In genomic region chr17:13563916-13564315, GRCh38 we compare ENCODE assay signal across 33 cellular contexts. TPM values are rescaled to one million over a fixed set of nuclear protein-coding genes. Genes with fewer than 3 reads are reported as not detected.
"Had no signal": no experiment of that assay in that cellular context is flagged by ENCODE, and none has a peak within 500 bp of the region (broad histone marks: within the 10 kb centered on the region; RNA-seq: fewer than 3 reads in every experiment).

No MANE protein-coding gene starts in this region.

- H3K4me2 ChIP-seq: KMS-11 had no signal

- DNase-seq: activated CD4-positive, alpha-beta memory T cell treated with anti-CD3 and anti-CD28 coated beads for 36 hours; activated CD4-positive, alpha-beta T cell treated with anti-CD3 and anti-CD28 coated beads for 4 hours; activated CD4-positive, alpha-beta T cell treated with anti-CD3 and anti-CD28 coated beads, Interleukin-2, amount 50 U/mL, for 1 hour; activated CD8-positive, alpha-beta memory T cell treated with anti-CD3 and anti-CD28 coated beads, Interleukin-2, amount 50 U/mL, for 4 hours; activated gamma-delta T cell treated with Interleukin-2 at 50 U/mL for 16 hours; activated naive CD4-positive, alpha-beta T cell treated with anti-CD3 and anti-CD28 coated beads for 36 hours; activated T-cell treated with anti-CD3 and anti-CD28 coated beads for 4 hours; activated T-cell treated with anti-CD3 and anti-CD28 coated beads, Interleukin-2, amount 50 U/mL, for 4 hours; adrenal gland; caudate nucleus; cerebellar nuclear complex; MM.1S; NCI-H1092 treated with DMSO at 0.1 percent for 48 hours; NCI-H1417; NCI-H146; NCI-H187 treated with DMSO at 0.1 percent for 48 hours; NCI-H2081; NCI-H2171 treated with DMSO at 0.1 percent for 48 hours; NCI-H2227 treated with DMSO at 0.1 percent for 48 hours; NCI-H446; NCI-H524; NCI-H69; SHP77 had no signal

- H3K9ac ChIP-seq: KMS-11 had no signal

- H3K9me3 ChIP-seq: adrenal gland had no signal

- H3K27me3 Mint-ChIP-seq: brain had no signal

- H3K4me3 Mint-ChIP-seq: activated CD4-positive, alpha-beta memory T cell treated with anti-CD3 and anti-CD28 coated beads for 36 hours; activated naive CD4-positive, alpha-beta T cell treated with anti-CD3 and anti-CD28 coated beads for 36 hours; activated T-cell treated with anti-CD3 and anti-CD28 coated beads, Interleukin-2, amount 50 U/mL, for 4 hours; activated T-helper 1 cell treated with anti-CD3 and anti-CD28 coated beads, Interleukin-12 subunit alpha, Interleukin-12 subunit beta, Interleukin-2, Interleukin-4 antibody, amounts not matched to agents 30 ng/mL and 10 ng/mL and 1 ng/mL, durations not matched to agents 14 hours and 24 hours and 36 hours; brain; T-helper 1 cell treated with Interleukin-12 subunit alpha and Interleukin-12 subunit beta and Interleukin-4 antibody, amounts not matched to agents 30 μg/mL and 1 μg/mL, for 36 hours; T-helper 2 cell treated with Interferon-gamma antibody and Interleukin-4, amounts not matched to agents 5 μg/mL and 100 μg/mL, for 36 hours had no signal

- ATAC-seq: activated CD4-positive, CD25-positive, alpha-beta regulatory T cell treated with anti-CD3 and anti-CD28 coated beads, Interleukin-2, amount 50 U/mL, for 24 hours; activated naive CD4-positive, alpha-beta T cell treated with anti-CD3 and anti-CD28 coated beads, Interleukin-2, amount 50 U/mL, for 72 hours; activated T-cell treated with anti-CD3 and anti-CD28 coated beads, Interleukin-2, amount 50 U/mL, for 4 hours; Panc1 had no signal

- H3K27me3 ChIP-seq: adrenal gland, SJCRH30 had no signal

- H3K9me3 Mint-ChIP-seq: activated CD4-positive, alpha-beta memory T cell treated with anti-CD3 and anti-CD28 coated beads for 36 hours; activated naive CD4-positive, alpha-beta T cell treated with anti-CD3 and anti-CD28 coated beads for 36 hours; activated naive CD4-positive, alpha-beta T cell treated with anti-CD3 and anti-CD28 coated beads, Interleukin-2, amount 50 U/mL, for 72 hours; activated T-cell treated with anti-CD3 and anti-CD28 coated beads, Interleukin-2, amount 50 U/mL, for 4 hours; activated T-helper 1 cell treated with anti-CD3 and anti-CD28 coated beads, Interleukin-12 subunit alpha, Interleukin-12 subunit beta, Interleukin-2, Interleukin-4 antibody, amounts not matched to agents 30 ng/mL and 10 ng/mL and 1 ng/mL, durations not matched to agents 14 hours and 24 hours and 36 hours; T-helper 1 cell treated with Interleukin-12 subunit alpha and Interleukin-12 subunit beta and Interleukin-4 antibody, amounts not matched to agents 30 μg/mL and 1 μg/mL, for 36 hours had no signal

- H3K36me3 ChIP-seq: adrenal gland had no signal

- H3K27ac Mint-ChIP-seq: activated CD4-positive, alpha-beta memory T cell treated with anti-CD3 and anti-CD28 coated beads for 36 hours; activated naive CD4-positive, alpha-beta T cell treated with anti-CD3 and anti-CD28 coated beads for 36 hours; activated naive CD4-positive, alpha-beta T cell treated with anti-CD3 and anti-CD28 coated beads, Interleukin-2, amount 50 U/mL, for 72 hours; activated T-helper 1 cell treated with anti-CD3 and anti-CD28 coated beads, Interleukin-12 subunit alpha, Interleukin-12 subunit beta, Interleukin-2, Interleukin-4 antibody, amounts not matched to agents 30 ng/mL and 10 ng/mL and 1 ng/mL, durations not matched to agents 14 hours and 24 hours and 36 hours; brain; T-helper 1 cell treated with Interleukin-12 subunit alpha and Interleukin-12 subunit beta and Interleukin-4 antibody, amounts not matched to agents 30 μg/mL and 1 μg/mL, for 36 hours; T-helper 2 cell treated with Interferon-gamma antibody and Interleukin-4, amounts not matched to agents 5 μg/mL and 100 μg/mL, for 36 hours had no signal

- H3K27ac ChIP-seq: adrenal gland, KMS-11, SJCRH30, SK-N-MC had no signal

- H3K4me3 ChIP-seq: adrenal gland, SJCRH30, SK-N-MC had no signal

- H3K4me1 ChIP-seq: adrenal gland had no signal

- H3K36me3 Mint-ChIP-seq: activated CD4-positive, alpha-beta memory T cell treated with anti-CD3 and anti-CD28 coated beads for 36 hours; activated naive CD4-positive, alpha-beta T cell treated with anti-CD3 and anti-CD28 coated beads, Interleukin-2, amount 50 U/mL, for 72 hours had no signal

RNA-seq across cellular contexts. Expression of gene HS3ST3A1, which starts 37.8 kb away (rescaled TPM):
- total RNA-seq: activated naive CD4-positive, alpha-beta T cell treated with anti-CD3 and anti-CD28 coated beads, Interleukin-2, amount 50 U/mL, for 72 hours had no signal
